Comparison of ENCODE assay signal across 8 cellular contexts in genomic region chr6:110039996-110040383, GRCh38.
DNase-seq lines count a peak whose midpoint lies in the region; ATAC-seq, FAIRE-seq and TF ChIP-seq lines count a peak whose summit lies in the region.

No MANE protein-coding gene starts in this region.

- H2AFZ ChIP-seq in KMS-11 (ENCODE audit: low read depth) (peak overlapping the region; percentile 44; the same call in 1 of the 2 replicates), astrocyte (ENCODE audit: low read depth, low read length) (peak overlapping the region; percentile 67)

- peak; percentile 34 for ATAC-seq in GM21737 (IDR thresholded peaks at IDR 0.05; ENCODE audit: unreplicated experiment)
- ATAC-seq in SK-N-SH treated with all-trans-retinoic acid at 6 μM for 48 hours, result peak; percentile 54

- H3K36me3 Mint-ChIP-seq in astrocyte (ENCODE audit: low read depth, unreplicated experiment), result no peaks in the 10 kb centered on the region

- H3K27ac ChIP-seq in KMS-11 (no peak overlapping the region), astrocyte (ENCODE audit: low read depth, low read length) (no peak overlapping the region)

- peak; percentile 53 for DNase-seq in EL
- DNase-seq in astrocyte (ENCODE audit: low read depth), result peak; percentile 14
- DNase-seq in iris pigment epithelial cell (ENCODE audit: low read depth), result peak; percentile 22
- peak in 2 of 3 donors; percentile 3 to 10 for DNase-seq in stimulated activated CD4-positive, alpha-beta T cell treated with anti-CD3 and anti-CD28 coated beads, TNF-alpha, amount 100 ng/mL, for 1 hour (ENCODE audit: low read depth in 3 of 3, low spot score in 1 of 3)
- no peak for DNase-seq in NCI-H2171 (lab: John Stamatoyannopoulos, UW)

- H3K4me2 ChIP-seq in KMS-11 (peak overlapping the region; percentile 10; the same call in 1 of the 2 replicates), astrocyte (ENCODE audit: low read length) (peak overlapping the region; percentile 77)

- H3K9ac ChIP-seq in KMS-11 (peak overlapping the region; percentile 26; the same call in 1 of the 2 replicates), astrocyte (ENCODE audit: low read length) (peak overlapping the region; percentile 9)

- H3K9me3 ChIP-seq in astrocyte (ENCODE audit: insufficient read depth, low read depth, low read length), result no peaks in the 10 kb centered on the region

- peak overlapping the region; percentile 47 for H3K4me3 Mint-ChIP-seq in astrocyte (ENCODE audit: unreplicated experiment)

- H4K20me1 ChIP-seq in KMS-11 (ENCODE audit: insufficient read depth) (no peaks in the 10 kb centered on the region), astrocyte (ENCODE audit: insufficient read depth, low read length) (no peaks in the 10 kb centered on the region)

- H3K9me3 Mint-ChIP-seq in astrocyte (ENCODE audit: unreplicated experiment), result no peaks in the 10 kb centered on the region

- H3K4me1 Mint-ChIP-seq in astrocyte (ENCODE audit: low read depth, unreplicated experiment), result no peaks in the 10 kb centered on the region

- H3K4me3 ChIP-seq in KMS-11 (IDR thresholded peaks at IDR 0.05; ENCODE audit: insufficient read depth, low read depth, low read length) (no peak overlapping the region), astrocyte (ENCODE audit: insufficient read depth, low read depth, low read length) (peak overlapping the region; percentile 26)

- TF ChIP-seq CTCF in KMS-11 (conservative IDR thresholded peaks at IDR 0.05; ENCODE audit: low read depth, low read length), result no peak
- TF ChIP-seq CTCF in astrocyte (IDR thresholded peaks at IDR 0.05; ENCODE audit: insufficient read depth, low read depth, low read length), result peak; percentile 16

- H3K4me1 ChIP-seq in KMS-11 (ENCODE audit: low read depth, poor library complexity, severe bottlenecking) (no peaks in the 10 kb centered on the region), astrocyte (ENCODE audit: insufficient read depth, low read length) (peaks cover 5% of the 10 kb centered on the region)

- no peaks in the 10 kb centered on the region for H3K36me3 ChIP-seq in KMS-11 (ENCODE audit: insufficient read depth)
- H3K36me3 ChIP-seq in astrocyte (ENCODE audit: insufficient read depth, low read length), result no peaks in the 10 kb centered on the region

- no peak for FAIRE-seq in astrocyte (lab: Jason Lieb, UNC)

- H3K27ac Mint-ChIP-seq in astrocyte (ENCODE audit: unreplicated experiment), result no peak overlapping the region

- H3K79me2 ChIP-seq in KMS-11 (ENCODE audit: insufficient read depth, low read depth) (no peaks in the 10 kb centered on the region), astrocyte (ENCODE audit: insufficient read depth, low read length) (no peaks in the 10 kb centered on the region)

- no peaks in the 10 kb centered on the region for H3K27me3 ChIP-seq in KMS-11 (ENCODE audit: insufficient read depth, low read depth)
- H3K27me3 ChIP-seq in astrocyte (ENCODE audit: insufficient read depth, low read length), result peaks cover 3% of the 10 kb centered on the region

- peaks cover 8% of the 10 kb centered on the region for H3K27me3 Mint-ChIP-seq in astrocyte (ENCODE audit: low read depth, unreplicated experiment)

TF ChIP-seq in SK-N-SH treated with all-trans-retinoic acid at 6 μM for 48 hours, 23 proteins besides CTCF, POLR2A, EP300 and RAD21:
- TF ChIP-seq RARB (CRISPR knock-in tag; IDR thresholded peaks at IDR 0.05) (no peak), ARNTL (CRISPR knock-in tag; IDR thresholded peaks at IDR 0.05; ENCODE audit: borderline replicate concordance, low read depth) (no peak), POU6F1 (CRISPR knock-in tag; IDR thresholded peaks at IDR 0.05; ENCODE audit: borderline replicate concordance, low read depth) (no peak)
